Comparison of ENCODE assay signal across 8 cellular contexts in genomic region chr13:23871616-23872220, GRCh38. TPM values are rescaled to one million over a fixed set of nuclear protein-coding genes. Genes with fewer than 3 reads are reported as not detected.
DNase-seq lines count a peak whose midpoint lies in the region; ATAC-seq and TF ChIP-seq lines count a peak whose summit lies in the region.

No MANE protein-coding gene starts in this region.

- TF ChIP-seq POLR2A in gastroesophageal sphincter (IDR thresholded peaks at IDR 0.05) (no peak), spleen (IDR thresholded peaks at IDR 0.05) (no peak)

- H3K27ac ChIP-seq in GM23338 (ENCODE audit: low read depth): no peak overlapping the region
- H3K27ac ChIP-seq in gastroesophageal sphincter: no peak overlapping the region
- H3K27ac ChIP-seq in spleen: no peak overlapping the region

- H3K4me2 ChIP-seq in GM23338: no peak overlapping the region

- H3K79me2 ChIP-seq in GM23338 (replicated peaks; ENCODE audit: insufficient read depth): no peaks in the 10 kb centered on the region

- no peaks in the 10 kb centered on the region for H3F3A ChIP-seq in GM23338 (replicated peaks; ENCODE audit: low read depth)

- H3K9me2 ChIP-seq in GM23338 (ENCODE audit: insufficient read depth): no peaks in the 10 kb centered on the region

- no peaks in the 10 kb centered on the region for H4K20me1 ChIP-seq in GM23338 (replicated peaks; ENCODE audit: insufficient read depth)

- TF ChIP-seq EP300 in gastroesophageal sphincter (IDR thresholded peaks at IDR 0.05): no peak

- H3K4me1 Mint-ChIP-seq in GM23338: no peaks in the 10 kb centered on the region

- 64 to 86% methylated on average over 2 of the region's 2 CpGs for WGBS in gastroesophageal sphincter (ENCODE audit: low coverage in 1 of 2), 2 donors
- WGBS in spleen, 5 donors: 89 to 94% (median 91%) methylated on average over 2 of the region's 2 CpGs

- ATAC-seq in GM23338 (no peak), SK-N-SH treated with all-trans-retinoic acid at 6 μM for 48 hours (peak; percentile 45; the same call in 1 of the 3 replicates), gastroesophageal sphincter (no peak), GM19324 (IDR thresholded peaks at IDR 0.05; ENCODE audit: low FRiP score, unreplicated experiment) (no peak), GM21381 (IDR thresholded peaks at IDR 0.05; ENCODE audit: unreplicated experiment) (no peak), HG03159 (IDR thresholded peaks at IDR 0.05; ENCODE audit: unreplicated experiment) (no peak)

- no peak overlapping the region for H2AFZ ChIP-seq in GM23338

- H3K36me3 ChIP-seq in GM23338 (ENCODE audit: insufficient read depth) (no peaks in the 10 kb centered on the region), gastroesophageal sphincter (peaks cover 0 to 17% of the 10 kb centered on the region in 2 donors), spleen (peaks cover 0 to 40% (median 0%) of the 10 kb centered on the region in 6 donors)

- peak; percentile 34 to 35 for DNase-seq in AML-193 (lab: John Stamatoyannopoulos, UW)
- DNase-seq in GM23338 (ENCODE audit: low spot score): peak; percentile 16
- no peak for DNase-seq in spleen

- intact Hi-C loops in spleen (cut with DNase I; ENCODE audit: low total_unique reads): loop anchor here (5.0 kb wide), 1 partner anchor 404 kb away; no protein-coding TSS in a partner anchor

- H3K27ac Mint-ChIP-seq in GM23338: no peak overlapping the region

- H3K27me3 ChIP-seq in GM23338 (ENCODE audit: insufficient read depth) (no peaks in the 10 kb centered on the region), gastroesophageal sphincter (no peaks in the 10 kb centered on the region), spleen (replicated peaks in 1 of 7) (no peaks in the 10 kb centered on the region)

- no peaks in the 10 kb centered on the region for H3K9me3 Mint-ChIP-seq in GM23338

- H3K4me3 ChIP-seq in GM23338 (no peak overlapping the region), gastroesophageal sphincter (no peak overlapping the region), spleen (no peak overlapping the region)

- no peaks in the 10 kb centered on the region for H3K27me3 Mint-ChIP-seq in GM23338 (ENCODE audit: insufficient read depth, low read depth, poor library complexity)

- no peak overlapping the region for H3K4me3 Mint-ChIP-seq in GM23338

- peak in 1 of 2 experiments; percentile 65; a peak in 3 of 4 replicates for TF ChIP-seq CTCF in GM23338 (conservative IDR thresholded peaks at IDR 0.05; ENCODE audit: low read depth in 2 of 2)
- peak; percentile 47 to 74 (median 68) for TF ChIP-seq CTCF in gastroesophageal sphincter (IDR thresholded peaks at IDR 0.05)
- TF ChIP-seq CTCF in spleen (IDR thresholded peaks at IDR 0.05 in 8 of 11, conservative IDR thresholded peaks at IDR 0.05 in 3 of 11): peak; percentile 11 to 66 (median 61)

- no peaks in the 10 kb centered on the region for H3K9me3 ChIP-seq in gastroesophageal sphincter
- no peaks in the 10 kb centered on the region for H3K9me3 ChIP-seq in spleen

- no peaks in the 10 kb centered on the region for H3K36me3 Mint-ChIP-seq in GM23338 (ENCODE audit: low read depth)

- H3K4me1 ChIP-seq in GM23338 (ENCODE audit: insufficient read depth): no peaks in the 10 kb centered on the region
- H3K4me1 ChIP-seq in gastroesophageal sphincter: peaks cover 0 to 12% (median 0%) of the 10 kb centered on the region in 3 donors
- H3K4me1 ChIP-seq in spleen: peaks cover 0 to 12% (median 4%) of the 10 kb centered on the region in 6 donors

TF ChIP-seq in GM23338, 12 proteins besides CTCF, POLR2A, EP300 and RAD21 (continues in another document):
- TF ChIP-seq CREB1 (CRISPR knock-in tag; IDR thresholded peaks at IDR 0.05; ENCODE audit: low read depth): no peak
- TF ChIP-seq ETS1 (IDR thresholded peaks at IDR 0.05): no peak
- TF ChIP-seq ZNF114 (CRISPR knock-in tag; IDR thresholded peaks at IDR 0.05): no peak

TF ChIP-seq in SK-N-SH treated with all-trans-retinoic acid at 6 μM for 48 hours, 23 proteins besides CTCF, POLR2A, EP300 and RAD21:
- no peak for TF ChIP-seq SNAI2 (CRISPR knock-in tag; IDR thresholded peaks at IDR 0.05)
- TF ChIP-seq GLIS3 (CRISPR knock-in tag; IDR thresholded peaks at IDR 0.05): no peak
- no peak for TF ChIP-seq ARNTL (CRISPR knock-in tag; IDR thresholded peaks at IDR 0.05; ENCODE audit: borderline replicate concordance, low read depth)
- TF ChIP-seq ZNF70 (CRISPR knock-in tag; IDR thresholded peaks at IDR 0.05): no peak
- TF ChIP-seq ZC3H10 (CRISPR knock-in tag; IDR thresholded peaks at IDR 0.05): no peak
- no peak for TF ChIP-seq BACH2 (CRISPR knock-in tag; IDR thresholded peaks at IDR 0.05; ENCODE audit: borderline replicate concordance)

RNA-seq across cellular contexts. Expression of gene MIPEP, which starts 17.5 kb away (rescaled TPM):
- 20.8 and 24.8 TPM in 2 replicates for total RNA-seq in GM23338 (2014; rRNA removed; shearing (Covaris generic))
- polyA plus RNA-seq in GM23338 (2016; fragmentation: Nextera tagmentation; extraction: Ambion mirVana): 16.8 and 22.5 TPM in 2 replicates
- total RNA-seq in gastroesophageal sphincter: 10 to 100 TPM; 12.4 to 27.4 (median 20.3) TPM
- total RNA-seq in spleen: 10 to 100 TPM in 6 of 7 donors, 1 to 10 TPM in 1; 7.2 to 13.4 (median 10.8) TPM
- polyA plus RNA-seq in spleen: 10 to 100 TPM in 2 of 3 donors, 1 to 10 TPM in 1; 8.8 to 16.3 (median 10.8) TPM

RNA-seq across cellular contexts. Expression of gene C1QTNF9B, which starts 25.6 kb away (rescaled TPM):
- 0.28 and 1.7 TPM in 2 replicates for total RNA-seq in GM23338 (2014; rRNA removed; shearing (Covaris generic))
- 0.19 and 0.27 TPM in 2 replicates for polyA plus RNA-seq in GM23338 (2016; fragmentation: Nextera tagmentation; extraction: Ambion mirVana)
- 1 to 10 TPM in 1 of 4 donors, under 1 TPM in 1, not detected in 2; 0.37 to 2.6 TPM for total RNA-seq in gastroesophageal sphincter
- 1 to 10 TPM in 2 of 7 donors, under 1 TPM in 3, not detected in 2; 0.34 to 1.9 (median 0.77) TPM for total RNA-seq in spleen
- 1 to 10 TPM in 1 of 3 donors, under 1 TPM in 1, not detected in 1; 0.23 to 1.2 TPM for polyA plus RNA-seq in spleen
